8 cellular contexts compared by ENCODE assay signal in genomic region chr10:23448802-23449570, GRCh38. TPM values are rescaled to one million over a fixed set of nuclear protein-coding genes. Genes with fewer than 3 reads are reported as not detected.
A peak's percentile ranks its signal among the peaks of the same experiment; 100 is the strongest.
DNase-seq lines count a peak whose midpoint lies in the region; ATAC-seq, FAIRE-seq and TF ChIP-seq lines count a peak whose summit lies in the region.

No MANE protein-coding gene starts in this region.

- H3K36me3 ChIP-seq in hepatocyte (replicated peaks; ENCODE audit: insufficient read depth, low read depth), result no peaks in the 10 kb centered on the region
- H3K36me3 ChIP-seq in adrenal gland (replicated peaks in 1 of 2), result no peaks in the 10 kb centered on the region

- no peak overlapping the region for H3K4me2 ChIP-seq in hepatocyte

- H3K27ac ChIP-seq in hepatocyte, result no peak overlapping the region
- H3K27ac ChIP-seq in adrenal gland, result peak overlapping the region in 2 of 5 donors; percentile 17 to 36

- no peak for TF ChIP-seq CTCF in hepatocyte (IDR thresholded peaks at IDR 0.05; ENCODE audit: poor library complexity)
- no peak for TF ChIP-seq CTCF in adrenal gland (IDR thresholded peaks at IDR 0.05)

- H3K79me2 ChIP-seq in hepatocyte, result peaks cover 2% of the 10 kb centered on the region

- H3K9me3 ChIP-seq in hepatocyte (ENCODE audit: low read depth) (no peaks in the 10 kb centered on the region), adrenal gland (replicated peaks in 1 of 3) (no peaks in the 10 kb centered on the region)

- peak; percentile 8 for DNase-seq in GM12891 (ENCODE audit: insufficient read length, low spot score)
- no peak for DNase-seq in hepatocyte (ENCODE audit: low spot score)
- no peak for DNase-seq in NCI-H524 treated with DMSO at 0.1 percent for 48 hours (lab: John Stamatoyannopoulos, UW)
- no peak for DNase-seq in adrenal gland
- DNase-seq in activated CD4-positive, alpha-beta T cell treated with anti-CD3 and anti-CD28 coated beads for 4 hours, result no peak

- no peaks in the 10 kb centered on the region for H3K9me2 ChIP-seq in hepatocyte (replicated peaks; ENCODE audit: insufficient read depth)

- no peaks in the 10 kb centered on the region for H4K20me1 ChIP-seq in hepatocyte (ENCODE audit: insufficient read depth, poor library complexity, severe bottlenecking)

- H3K27me3 ChIP-seq in hepatocyte (no peaks in the 10 kb centered on the region), adrenal gland (no peaks in the 10 kb centered on the region)

- no peaks in the 10 kb centered on the region for H3K4me1 ChIP-seq in hepatocyte (ENCODE audit: insufficient read depth)
- peaks cover 0 to 25% of the 10 kb centered on the region in 2 donors for H3K4me1 ChIP-seq in adrenal gland (replicated peaks in 1 of 2)

- FAIRE-seq in GM12891 (lab: Jason Lieb, UNC), result peak; percentile 90

- 81% methylated on average over 7 of the region's 7 CpGs for WGBS in hepatocyte (ENCODE audit: low lambda C conversion rate, missing lambda C conversion rate)
- 80 to 84% (median 83%) methylated on average over 7 of the region's 7 CpGs for WGBS in adrenal gland, 4 donors

- TF ChIP-seq POLR2A in GM12891 (IDR thresholded peaks at IDR 0.05; ENCODE audit: low read depth, low read length) (no peak), adrenal gland (IDR thresholded peaks at IDR 0.05) (no peak)

- no peak overlapping the region for H3K4me3 ChIP-seq in hepatocyte
- no peak overlapping the region for H3K4me3 ChIP-seq in adrenal gland

- intact Hi-C loops in adrenal gland (cut with DNase I), result no loop called here

- no peak overlapping the region for H2AFZ ChIP-seq in hepatocyte

- ATAC-seq in GM21526 (IDR thresholded peaks at IDR 0.05; ENCODE audit: low FRiP score, unreplicated experiment) (peak; percentile 90), HG03575 (IDR thresholded peaks at IDR 0.05; ENCODE audit: extremely low read depth, insufficient number of reproducible peaks, low FRiP score, unreplicated experiment) (peak; percentile 62), esophagus mucosa (peak; percentile 52)

TF ChIP-seq in GM12891, 5 proteins besides CTCF, POLR2A, EP300 and RAD21:
- TF ChIP-seq POU2F2 (IDR thresholded peaks at IDR 0.05; ENCODE audit: low read depth, low read length) (no peak), SPI1 (IDR thresholded peaks at IDR 0.05; ENCODE audit: low read depth, low read length) (0 out of 2 replicates have a peak, but pooled peaks have one; percentile 36)

RNA-seq across cellular contexts. Expression of gene OTUD1, which starts 10.1 kb away (rescaled TPM):
- 1.1 TPM for polyA plus RNA-seq in GM12891 (2012; ENCODE audit: low read depth, missing spikeins)
- total RNA-seq in esophagus mucosa (4.6 TPM), hepatocyte (29.0 and 31.7 TPM in 2 replicates), adrenal gland (10 to 100 TPM in 7 of 8 donors, 1 to 10 TPM in 1; 8.5 to 31.1 (median 20.4) TPM)
- polyA plus RNA-seq in hepatocyte (34.8 and 38.5 TPM in 2 replicates), adrenal gland (10 to 100 TPM in 1 of 3 donors, 1 to 10 TPM in 2; 6.4 to 11.3 (median 6.5) TPM)
